12 cellular contexts compared by ENCODE assay signal in genomic region chr4:102819588-102820365, GRCh38. TPM values are rescaled to one million over a fixed set of nuclear protein-coding genes. Genes with fewer than 3 reads are reported as not detected.
DNase-seq lines count a peak whose midpoint lies in the region; ATAC-seq and TF ChIP-seq lines count a peak whose summit lies in the region.
"Had no signal": no experiment of that assay in that cellular context is flagged by ENCODE, and none has a peak within 500 bp of the region (broad histone marks: within the 10 kb centered on the region; RNA-seq: fewer than 3 reads in every experiment).

No MANE protein-coding gene starts in this region.

- H3K9me3 ChIP-seq in DND-41 (ENCODE audit: insufficient read depth, low read length, severe bottlenecking) (no peaks in the 10 kb centered on the region), T-helper 17 cell (ENCODE audit: control insufficient read depth, low read length, poor library complexity, severe bottlenecking) (no peaks in the 10 kb centered on the region), neural cell (ENCODE audit: low read length) (no peaks in the 10 kb centered on the region)
- H3K9me3 ChIP-seq in effector memory CD4-positive, alpha-beta T cell (ENCODE audit: control insufficient read depth, low read length): no peaks in the 10 kb centered on the region
- H3K9me3 ChIP-seq: SJSA1 had no signal

- no peak for TF ChIP-seq CTCF in DND-41 (IDR thresholded peaks at IDR 0.05; ENCODE audit: borderline replicate concordance, extremely low read depth, low read length, poor library complexity, severe bottlenecking)
- TF ChIP-seq CTCF in neural cell (IDR thresholded peaks at IDR 0.05; ENCODE audit: poor library complexity, severe bottlenecking): no peak

- TF ChIP-seq EP300 in neural cell (conservative IDR thresholded peaks at IDR 0.05; ENCODE audit: poor library complexity, severe bottlenecking): no peak

- H3K4me1 Mint-ChIP-seq in T-helper 17 cell: peaks cover 65% of the 10 kb centered on the region

- no peak overlapping the region for H3K4me3 ChIP-seq in DND-41 (ENCODE audit: low read depth in 1 of 2, low read length in 2 of 2)
- H3K4me3 ChIP-seq in effector memory CD4-positive, alpha-beta T cell (ENCODE audit: insufficient read depth, low read depth, low read length, poor library complexity, severe bottlenecking): peak overlapping the region; percentile 35
- H3K4me3 ChIP-seq in neural cell (ENCODE audit: low read length): peak overlapping the region; percentile 8
- H3K4me3 ChIP-seq: SJSA1 had no signal

- H3K36me3 ChIP-seq in DND-41 (ENCODE audit: insufficient read depth, low read length): peaks cover 92% of the 10 kb centered on the region
- peaks cover 15% of the 10 kb centered on the region for H3K36me3 ChIP-seq in effector memory CD4-positive, alpha-beta T cell (ENCODE audit: control insufficient read depth, insufficient read depth, low read length)
- H3K36me3 ChIP-seq in neural cell (ENCODE audit: insufficient read depth, low read length): no peaks in the 10 kb centered on the region

- DNase-seq in DND-41 (no peak), T-helper 17 cell (peak in 1 of 3 donors; percentile 20), NCI-H1417 (lab: John Stamatoyannopoulos, UW) (no peak), OCI-M1 (lab: John Stamatoyannopoulos, UW) (no peak)
- peak in 1 of 3 donors; percentile 35 for DNase-seq in effector memory CD4-positive, alpha-beta T cell
- DNase-seq in stimulated activated CD4-positive, alpha-beta T cell treated with anti-CD3 and anti-CD28 coated beads, Interleukin-2, amount 100 ng/mL, for 24 hours: no peak
- DNase-seq: activated effector memory CD4-positive, alpha-beta T cell treated with anti-CD3 and anti-CD28 coated beads, Interleukin-2, amount 50 U/mL, for 16 hours; hypothalamus; NCI-H2029 had no signal

- H3F3A ChIP-seq in neural cell (ENCODE audit: insufficient read depth, low read length, poor library complexity, severe bottlenecking): no peaks in the 10 kb centered on the region

- H2AFZ ChIP-seq in DND-41 (ENCODE audit: low read depth, low read length): no peak overlapping the region
- H2AFZ ChIP-seq in neural cell (ENCODE audit: low read depth, low read length): no peak overlapping the region

- peaks cover 8% of the 10 kb centered on the region for H3K36me3 Mint-ChIP-seq in T-helper 17 cell (ENCODE audit: low read depth)

- H3K4me3 Mint-ChIP-seq in T-helper 17 cell: peak overlapping the region; percentile 95

- no peak overlapping the region for H3K27ac Mint-ChIP-seq in T-helper 17 cell

- H3K4me2 ChIP-seq in DND-41 (ENCODE audit: insufficient read depth, low read length) (peak overlapping the region; percentile 64), neural cell (ENCODE audit: low read length) (no peak overlapping the region)

- TF ChIP-seq RAD21 in neural cell (conservative IDR thresholded peaks at IDR 0.05): no peak

- H3K9me2 ChIP-seq in neural cell (ENCODE audit: insufficient read depth, low read length): no peaks in the 10 kb centered on the region

- no peaks in the 10 kb centered on the region for H3K27me3 Mint-ChIP-seq in T-helper 17 cell

- peaks cover 96% of the 10 kb centered on the region for H4K20me1 ChIP-seq in DND-41 (ENCODE audit: insufficient read depth, low read length)
- H4K20me1 ChIP-seq in neural cell (ENCODE audit: insufficient read depth): peaks cover 15% of the 10 kb centered on the region

- H3K4me1 ChIP-seq in DND-41 (ENCODE audit: insufficient read depth, low read length): peaks cover 79% of the 10 kb centered on the region
- peaks cover 47% of the 10 kb centered on the region for H3K4me1 ChIP-seq in effector memory CD4-positive, alpha-beta T cell (ENCODE audit: control insufficient read depth, insufficient read depth, low read length, poor library complexity, severe bottlenecking)

- H3K27ac ChIP-seq in DND-41 (ENCODE audit: low read length) (no peak overlapping the region), neural cell (ENCODE audit: low read length) (no peak overlapping the region)
- H3K27ac ChIP-seq in effector memory CD4-positive, alpha-beta T cell (ENCODE audit: insufficient read depth, low read length, poor library complexity, severe bottlenecking): peak overlapping the region; percentile 58
- H3K27ac ChIP-seq: SJSA1 had no signal

- no peaks in the 10 kb centered on the region for H3K27me3 ChIP-seq in DND-41 (ENCODE audit: insufficient read depth, low read length, poor library complexity)
- no peaks in the 10 kb centered on the region for H3K27me3 ChIP-seq in effector memory CD4-positive, alpha-beta T cell (replicated peaks; ENCODE audit: control insufficient read depth, insufficient read depth, low read length, poor library complexity, severe bottlenecking)
- H3K27me3 ChIP-seq in neural cell (ENCODE audit: insufficient read depth, low read depth, low read length): no peaks in the 10 kb centered on the region
- H3K27me3 ChIP-seq: SJSA1 had no signal

- H3K79me2 ChIP-seq in DND-41 (ENCODE audit: insufficient read depth, low read length) (peaks cover 100% of the 10 kb centered on the region), neural cell (replicated peaks; ENCODE audit: insufficient read depth, low read length) (peaks cover 98% of the 10 kb centered on the region)

- H3K9ac ChIP-seq in DND-41 (ENCODE audit: low read depth, low read length): no peak overlapping the region
- H3K9ac ChIP-seq in neural cell (ENCODE audit: low read length): no peak overlapping the region

- no peak for ATAC-seq in DND-41 (ENCODE audit: insufficient read depth, low read depth)
- peak; percentile 77 for ATAC-seq in T-helper 17 cell
- no peak for ATAC-seq in HG02642 (IDR thresholded peaks at IDR 0.05; ENCODE audit: poor library complexity, unreplicated experiment)

TF ChIP-seq in neural cell, 6 proteins besides CTCF, POLR2A, EP300 and RAD21:
- no peak for TF ChIP-seq REST (IDR thresholded peaks at IDR 0.05; ENCODE audit: borderline replicate concordance)
- no peak for TF ChIP-seq POLR2AphosphoS5 (IDR thresholded peaks at IDR 0.05)
- no peak for TF ChIP-seq TAF1 (IDR thresholded peaks at IDR 0.05; ENCODE audit: low read depth)
- no peak for TF ChIP-seq MXI1 (conservative IDR thresholded peaks at IDR 0.05; ENCODE audit: poor library complexity, severe bottlenecking)
- TF ChIP-seq SMC3 (conservative IDR thresholded peaks at IDR 0.05; ENCODE audit: poor library complexity): no peak
- no peak for TF ChIP-seq EZH2 (IDR thresholded peaks at IDR 0.05; ENCODE audit: borderline replicate concordance, insufficient read depth, low read length, poor library complexity, severe bottlenecking)

RNA-seq across cellular contexts. Expression of gene UBE2D3, which starts 7.6 kb away (rescaled TPM):
- 100 to 1,000 TPM; 526 to 528 TPM for total RNA-seq in T-helper 17 cell
- polyA plus RNA-seq in neural cell: 352 and 373 TPM in 2 replicates
- 354 and 368 TPM in 2 replicates for polyA minus RNA-seq in neural cell

RNA-seq across cellular contexts. Expression of gene CISD2, which starts 49.0 kb away (rescaled TPM):
- 10 to 100 TPM; 14.3 to 14.4 TPM for total RNA-seq in T-helper 17 cell
- polyA plus RNA-seq in neural cell: 89.4 and 102 TPM in 2 replicates
- polyA minus RNA-seq in neural cell: 52.3 and 54.2 TPM in 2 replicates

RNA-seq across cellular contexts. Expression of gene MANBA, which starts 59.0 kb away (rescaled TPM):
- total RNA-seq in T-helper 17 cell: 10 to 100 TPM; 20.0 to 27.0 TPM
- 43.8 and 53.7 TPM in 2 replicates for polyA plus RNA-seq in neural cell
- 53.6 and 64.0 TPM in 2 replicates for polyA minus RNA-seq in neural cell

Comparison
In these comparisons a context has a peak if more than half of its experiments do, and no peak if none do; other contexts are left out.
1. H3K4me3 ChIP-seq: peak in effector memory CD4-positive, alpha-beta T cell (single experiment) and neural cell (single experiment); none in DND-41 (0 of 2).